In genomic region chr20:48422242-48422960, GRCh38 we compare ENCODE assay signal across 30 cellular contexts.
"Had no signal": no experiment of that assay in that cellular context is flagged by ENCODE, and none has a peak within 500 bp of the region (broad histone marks: within the 10 kb centered on the region; RNA-seq: fewer than 3 reads in every experiment).

No MANE protein-coding gene starts in this region.

- ATAC-seq: activated T-cell treated with anti-CD3 and anti-CD28 coated beads, Interleukin-2, amount 50 U/mL, for 4 hours; effector memory CD8-positive, alpha-beta T cell; esophagus mucosa; left lung; natural killer cell; upper lobe of right lung had no signal

- H3K4me1 ChIP-seq: left lung, thyroid gland, upper lobe of right lung had no signal

- DNase-seq: activated CD4-positive, alpha-beta T cell treated with anti-CD3 and anti-CD28 coated beads for 1 hour; activated CD4-positive, alpha-beta T cell treated with anti-CD3 and anti-CD28 coated beads, Interleukin-2, amount 50 U/mL, for 1 hour; activated CD8-positive, alpha-beta memory T cell treated with anti-CD3 and anti-CD28 coated beads, Interleukin-2, amount 50 U/mL, for 4 hours; activated naive CD4-positive, alpha-beta T cell; activated naive CD8-positive, alpha-beta T cell treated with anti-CD3 and anti-CD28 coated beads for 36 hours; activated T-cell treated with anti-CD3 and anti-CD28 coated beads, Interleukin-2, amount 50 U/mL, for 4 hours; central memory CD4-positive, alpha-beta T cell; dorsolateral prefrontal cortex; effector memory CD8-positive, alpha-beta T cell; foreskin melanocyte; glutamatergic neuron; hippocampal formation; kidney glomerular epithelial cell; left lung; natural killer cell; retina; stimulated activated CD4-positive, alpha-beta T cell treated with anti-CD3 and anti-CD28 coated beads, Interleukin-4, amount 100 ng/mL, for 1 hour; substantia nigra; thyroid gland; upper lobe of right lung had no signal

- H3K27me3 Mint-ChIP-seq: progenitor cell of endocrine pancreas had no signal

- H3K36me3 ChIP-seq: left lung, thyroid gland, upper lobe of right lung, WERI-Rb-1 had no signal

- H3K27ac Mint-ChIP-seq: activated naive CD8-positive, alpha-beta T cell treated with anti-CD3 and anti-CD28 coated beads for 36 hours; activated T-helper 2 cell treated with anti-CD3 and anti-CD28 coated beads, Interferon-gamma antibody, Interleukin-2, Interleukin-4, amounts not matched to agents 10 μg/mL and 5 μg/mL and 100 μg/mL, durations not matched to agents 14 hours and 24 hours and 36 hours; mesothelial cell of epicardium; natural killer cell; progenitor cell of endocrine pancreas; stimulated activated naive CD8-positive, alpha-beta T cell treated with anti-CD3 and anti-CD28 coated beads, Interleukin-15, Interleukin-2, amounts not matched to agents 100 ng/mL and 50 ng/mL, for 24 hours had no signal

- H3K27me3 ChIP-seq: thyroid gland had no signal

- H3K27ac ChIP-seq: dorsolateral prefrontal cortex, left lung, thyroid gland, upper lobe of right lung, WERI-Rb-1 had no signal

- H3K4me1 Mint-ChIP-seq: activated naive CD8-positive, alpha-beta T cell treated with anti-CD3 and anti-CD28 coated beads for 36 hours; natural killer cell had no signal

- H3K9me3 ChIP-seq: left lung, thyroid gland, upper lobe of right lung had no signal

- H3K4me3 Mint-ChIP-seq: activated naive CD8-positive, alpha-beta T cell treated with anti-CD3 and anti-CD28 coated beads for 36 hours; activated T-cell treated with anti-CD3 and anti-CD28 coated beads, Interleukin-2, amount 50 U/mL, for 4 hours; effector memory CD8-positive, alpha-beta T cell; mesothelial cell of epicardium; natural killer cell; stimulated activated naive CD8-positive, alpha-beta T cell treated with anti-CD3 and anti-CD28 coated beads, Interleukin-15, Interleukin-2, amounts not matched to agents 100 ng/mL and 50 ng/mL, for 24 hours had no signal

- H3K4me3 ChIP-seq: dorsolateral prefrontal cortex, left lung, lung, thyroid gland, upper lobe of right lung had no signal

- H3K9me3 Mint-ChIP-seq: activated naive CD8-positive, alpha-beta T cell treated with anti-CD3 and anti-CD28 coated beads for 36 hours; activated T-cell treated with anti-CD3 and anti-CD28 coated beads, Interleukin-2, amount 50 U/mL, for 4 hours; activated T-helper 2 cell treated with anti-CD3 and anti-CD28 coated beads, Interferon-gamma antibody, Interleukin-2, Interleukin-4, amounts not matched to agents 10 μg/mL and 5 μg/mL and 100 μg/mL, durations not matched to agents 14 hours and 24 hours and 36 hours; effector memory CD8-positive, alpha-beta T cell; mesothelial cell of epicardium; natural killer cell; stimulated activated naive CD8-positive, alpha-beta T cell treated with anti-CD3 and anti-CD28 coated beads, Interleukin-15, Interleukin-2, amounts not matched to agents 100 ng/mL and 50 ng/mL, for 24 hours had no signal

- FAIRE-seq: astrocyte, endothelial cell of umbilical vein, TTC549 had no signal

- H3K36me3 Mint-ChIP-seq: activated naive CD8-positive, alpha-beta T cell treated with anti-CD3 and anti-CD28 coated beads for 36 hours; mesothelial cell of epicardium; natural killer cell had no signal
